ENCODE assay signal across 1 cellular context in the genomic region with DNA sequence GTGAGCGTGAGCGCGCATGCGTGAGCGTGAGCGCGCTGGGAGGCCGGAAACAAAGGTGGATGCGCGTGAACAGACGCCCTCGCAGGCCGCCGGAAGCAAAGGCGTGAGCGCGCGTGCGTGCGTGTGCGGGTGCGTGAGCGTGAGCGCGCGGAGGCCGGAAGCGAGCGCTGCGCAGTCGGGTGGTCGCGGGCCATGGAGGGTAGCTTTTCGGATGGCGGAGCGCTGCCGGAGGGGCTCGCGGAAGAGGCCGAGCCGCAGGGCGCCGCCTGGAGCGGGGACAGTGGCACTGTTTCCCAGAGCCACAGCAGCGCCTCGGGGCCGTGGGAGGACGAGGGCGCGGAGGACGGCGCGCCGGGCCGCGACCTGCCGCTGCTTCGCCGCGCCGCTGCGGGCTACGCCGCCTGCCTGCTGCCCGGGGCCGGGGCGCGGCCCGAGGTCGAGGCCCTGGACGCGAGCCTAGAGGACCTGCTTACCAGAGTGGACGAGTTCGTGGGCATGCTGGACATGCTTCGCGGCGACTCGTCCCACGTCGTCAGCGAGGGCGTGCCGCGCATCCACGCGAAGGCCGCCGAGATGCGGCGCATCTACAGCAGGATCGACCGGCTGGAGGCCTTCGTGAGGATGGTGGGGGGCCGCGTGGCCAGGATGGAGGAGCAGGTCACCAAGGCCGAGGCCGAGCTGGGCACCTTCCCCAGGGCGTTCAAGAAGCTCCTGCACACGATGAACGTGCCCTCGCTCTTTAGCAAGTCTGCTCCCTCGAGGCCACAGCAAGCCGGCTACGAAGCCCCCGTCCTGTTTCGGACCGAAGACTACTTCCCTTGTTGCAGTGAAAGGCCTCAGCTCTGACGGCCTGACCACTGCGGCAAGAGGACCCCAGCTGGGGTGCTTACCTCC.
A peak's percentile ranks its signal among the peaks of the same experiment; 100 is the strongest.
TF ChIP-seq lines count a peak whose summit lies in the region.

Gene BLOC1S4, plus strand, starts transcription at position 157 of the 894 bp plus-strand sequence. Its CDS starts 36 bp downstream, at position 193.

TF ChIP-seq in HepG2, 621 proteins besides CTCF, POLR2A, EP300 and RAD21 (continued from another document and continues in another):
- TF ChIP-seq, protein P1, sequence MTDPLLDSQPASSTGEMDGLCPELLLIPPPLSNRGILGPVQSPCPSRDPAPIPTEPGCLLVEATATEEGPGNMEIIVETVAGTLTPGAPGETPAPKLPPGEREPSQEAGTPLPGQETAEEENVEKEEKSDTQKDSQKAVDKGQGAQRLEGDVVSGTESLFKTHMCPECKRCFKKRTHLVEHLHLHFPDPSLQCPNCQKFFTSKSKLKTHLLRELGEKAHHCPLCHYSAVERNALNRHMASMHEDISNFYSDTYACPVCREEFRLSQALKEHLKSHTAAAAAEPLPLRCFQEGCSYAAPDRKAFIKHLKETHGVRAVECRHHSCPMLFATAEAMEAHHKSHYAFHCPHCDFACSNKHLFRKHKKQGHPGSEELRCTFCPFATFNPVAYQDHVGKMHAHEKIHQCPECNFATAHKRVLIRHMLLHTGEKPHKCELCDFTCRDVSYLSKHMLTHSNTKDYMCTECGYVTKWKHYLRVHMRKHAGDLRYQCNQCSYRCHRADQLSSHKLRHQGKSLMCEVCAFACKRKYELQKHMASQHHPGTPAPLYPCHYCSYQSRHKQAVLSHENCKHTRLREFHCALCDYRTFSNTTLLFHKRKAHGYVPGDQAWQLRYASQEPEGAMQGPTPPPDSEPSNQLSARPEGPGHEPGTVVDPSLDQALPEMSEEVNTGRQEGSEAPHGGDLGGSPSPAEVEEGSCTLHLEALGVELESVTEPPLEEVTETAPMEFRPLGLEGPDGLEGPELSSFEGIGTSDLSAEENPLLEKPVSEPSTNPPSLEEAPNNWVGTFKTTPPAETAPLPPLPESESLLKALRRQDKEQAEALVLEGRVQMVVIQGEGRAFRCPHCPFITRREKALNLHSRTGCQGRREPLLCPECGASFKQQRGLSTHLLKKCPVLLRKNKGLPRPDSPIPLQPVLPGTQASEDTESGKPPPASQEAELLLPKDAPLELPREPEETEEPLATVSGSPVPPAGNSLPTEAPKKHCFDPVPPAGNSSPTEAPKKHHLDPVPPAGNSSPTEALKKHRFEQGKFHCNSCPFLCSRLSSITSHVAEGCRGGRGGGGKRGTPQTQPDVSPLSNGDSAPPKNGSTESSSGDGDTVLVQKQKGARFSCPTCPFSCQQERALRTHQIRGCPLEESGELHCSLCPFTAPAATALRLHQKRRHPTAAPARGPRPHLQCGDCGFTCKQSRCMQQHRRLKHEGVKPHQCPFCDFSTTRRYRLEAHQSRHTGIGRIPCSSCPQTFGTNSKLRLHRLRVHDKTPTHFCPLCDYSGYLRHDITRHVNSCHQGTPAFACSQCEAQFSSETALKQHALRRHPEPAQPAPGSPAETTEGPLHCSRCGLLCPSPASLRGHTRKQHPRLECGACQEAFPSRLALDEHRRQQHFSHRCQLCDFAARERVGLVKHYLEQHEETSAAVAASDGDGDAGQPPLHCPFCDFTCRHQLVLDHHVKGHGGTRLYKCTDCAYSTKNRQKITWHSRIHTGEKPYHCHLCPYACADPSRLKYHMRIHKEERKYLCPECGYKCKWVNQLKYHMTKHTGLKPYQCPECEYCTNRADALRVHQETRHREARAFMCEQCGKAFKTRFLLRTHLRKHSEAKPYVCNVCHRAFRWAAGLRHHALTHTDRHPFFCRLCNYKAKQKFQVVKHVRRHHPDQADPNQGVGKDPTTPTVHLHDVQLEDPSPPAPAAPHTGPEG (CRISPR knock-in tag; IDR thresholded peaks at IDR 0.05): no peak; the same call in 1 of the 2 replicates
- no peak for TF ChIP-seq PHB2 (IDR thresholded peaks at IDR 0.05; ENCODE audit: partially characterized antibody)
- peak; percentile 35 for TF ChIP-seq NR2C2 (CRISPR knock-in tag; IDR thresholded peaks at IDR 0.05; ENCODE audit: borderline replicate concordance)
- TF ChIP-seq ZNF792 (CRISPR knock-in tag; IDR thresholded peaks at IDR 0.05): peak; percentile 64; the same call in 1 of the 2 replicates
- no peak for TF ChIP-seq MEF2D (CRISPR knock-in tag; IDR thresholded peaks at IDR 0.05)
- peak; percentile 24 for TF ChIP-seq TEAD3 (CRISPR knock-in tag; optimal IDR thresholded peaks at IDR 0.05; ENCODE audit: borderline replicate concordance)
- no peak for TF ChIP-seq SOX6 (IDR thresholded peaks at IDR 0.05)
- peak; percentile 52 for TF ChIP-seq SOX6 (CRISPR knock-in tag; IDR thresholded peaks at IDR 0.05)
- TF ChIP-seq RFX5 (IDR thresholded peaks at IDR 0.05; ENCODE audit: low read depth, low read length): no peak
- peak; percentile 72; the same call in 1 of the 2 replicates for TF ChIP-seq IKZF5 (CRISPR knock-in tag; IDR thresholded peaks at IDR 0.05)
- TF ChIP-seq DR1 (CRISPR knock-in tag; IDR thresholded peaks at IDR 0.05): 0 out of 2 replicates have a peak, but pooled peaks have one; percentile 12
- TF ChIP-seq RNF2 (conservative IDR thresholded peaks at IDR 0.05; ENCODE audit: low read depth): 0 out of 2 replicates have a peak, but pooled peaks have one; percentile 65
- no peak for TF ChIP-seq JARID2 (CRISPR knock-in tag; IDR thresholded peaks at IDR 0.05; ENCODE audit: insufficient replicate concordance)
- TF ChIP-seq ZNF547 (CRISPR knock-in tag; IDR thresholded peaks at IDR 0.05): no peak
- TF ChIP-seq POLR2AphosphoS5 (IDR thresholded peaks at IDR 0.05; ENCODE audit: low read depth, low read length): peak; percentile 82
- TF ChIP-seq FOXK1 (CRISPR knock-in tag; IDR thresholded peaks at IDR 0.05; ENCODE audit: borderline replicate concordance, low read depth): peak; percentile 70; the same call in 1 of the 2 replicates
- no peak for TF ChIP-seq ZNF644 (CRISPR knock-in tag; IDR thresholded peaks at IDR 0.05; ENCODE audit: low read depth)
- TF ChIP-seq SP2 (CRISPR knock-in tag; IDR thresholded peaks at IDR 0.05): peak; percentile 19; the same call in 1 of the 2 replicates
- TF ChIP-seq, protein P2, sequence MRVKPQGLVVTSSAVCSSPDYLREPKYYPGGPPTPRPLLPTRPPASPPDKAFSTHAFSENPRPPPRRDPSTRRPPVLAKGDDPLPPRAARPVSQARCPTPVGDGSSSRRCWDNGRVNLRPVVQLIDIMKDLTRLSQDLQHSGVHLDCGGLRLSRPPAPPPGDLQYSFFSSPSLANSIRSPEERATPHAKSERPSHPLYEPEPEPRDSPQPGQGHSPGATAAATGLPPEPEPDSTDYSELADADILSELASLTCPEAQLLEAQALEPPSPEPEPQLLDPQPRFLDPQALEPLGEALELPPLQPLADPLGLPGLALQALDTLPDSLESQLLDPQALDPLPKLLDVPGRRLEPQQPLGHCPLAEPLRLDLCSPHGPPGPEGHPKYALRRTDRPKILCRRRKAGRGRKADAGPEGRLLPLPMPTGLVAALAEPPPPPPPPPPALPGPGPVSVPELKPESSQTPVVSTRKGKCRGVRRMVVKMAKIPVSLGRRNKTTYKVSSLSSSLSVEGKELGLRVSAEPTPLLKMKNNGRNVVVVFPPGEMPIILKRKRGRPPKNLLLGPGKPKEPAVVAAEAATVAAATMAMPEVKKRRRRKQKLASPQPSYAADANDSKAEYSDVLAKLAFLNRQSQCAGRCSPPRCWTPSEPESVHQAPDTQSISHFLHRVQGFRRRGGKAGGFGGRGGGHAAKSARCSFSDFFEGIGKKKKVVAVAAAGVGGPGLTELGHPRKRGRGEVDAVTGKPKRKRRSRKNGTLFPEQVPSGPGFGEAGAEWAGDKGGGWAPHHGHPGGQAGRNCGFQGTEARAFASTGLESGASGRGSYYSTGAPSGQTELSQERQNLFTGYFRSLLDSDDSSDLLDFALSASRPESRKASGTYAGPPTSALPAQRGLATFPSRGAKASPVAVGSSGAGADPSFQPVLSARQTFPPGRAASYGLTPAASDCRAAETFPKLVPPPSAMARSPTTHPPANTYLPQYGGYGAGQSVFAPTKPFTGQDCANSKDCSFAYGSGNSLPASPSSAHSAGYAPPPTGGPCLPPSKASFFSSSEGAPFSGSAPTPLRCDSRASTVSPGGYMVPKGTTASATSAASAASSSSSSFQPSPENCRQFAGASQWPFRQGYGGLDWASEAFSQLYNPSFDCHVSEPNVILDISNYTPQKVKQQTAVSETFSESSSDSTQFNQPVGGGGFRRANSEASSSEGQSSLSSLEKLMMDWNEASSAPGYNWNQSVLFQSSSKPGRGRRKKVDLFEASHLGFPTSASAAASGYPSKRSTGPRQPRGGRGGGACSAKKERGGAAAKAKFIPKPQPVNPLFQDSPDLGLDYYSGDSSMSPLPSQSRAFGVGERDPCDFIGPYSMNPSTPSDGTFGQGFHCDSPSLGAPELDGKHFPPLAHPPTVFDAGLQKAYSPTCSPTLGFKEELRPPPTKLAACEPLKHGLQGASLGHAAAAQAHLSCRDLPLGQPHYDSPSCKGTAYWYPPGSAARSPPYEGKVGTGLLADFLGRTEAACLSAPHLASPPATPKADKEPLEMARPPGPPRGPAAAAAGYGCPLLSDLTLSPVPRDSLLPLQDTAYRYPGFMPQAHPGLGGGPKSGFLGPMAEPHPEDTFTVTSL (CRISPR knock-in tag; IDR thresholded peaks at IDR 0.05; ENCODE audit: borderline replicate concordance): 0 out of 2 replicates have a peak, but pooled peaks have one; percentile 14
- peak; percentile 58 for TF ChIP-seq SALL1 (CRISPR knock-in tag; IDR thresholded peaks at IDR 0.05)
- TF ChIP-seq, protein P3, sequence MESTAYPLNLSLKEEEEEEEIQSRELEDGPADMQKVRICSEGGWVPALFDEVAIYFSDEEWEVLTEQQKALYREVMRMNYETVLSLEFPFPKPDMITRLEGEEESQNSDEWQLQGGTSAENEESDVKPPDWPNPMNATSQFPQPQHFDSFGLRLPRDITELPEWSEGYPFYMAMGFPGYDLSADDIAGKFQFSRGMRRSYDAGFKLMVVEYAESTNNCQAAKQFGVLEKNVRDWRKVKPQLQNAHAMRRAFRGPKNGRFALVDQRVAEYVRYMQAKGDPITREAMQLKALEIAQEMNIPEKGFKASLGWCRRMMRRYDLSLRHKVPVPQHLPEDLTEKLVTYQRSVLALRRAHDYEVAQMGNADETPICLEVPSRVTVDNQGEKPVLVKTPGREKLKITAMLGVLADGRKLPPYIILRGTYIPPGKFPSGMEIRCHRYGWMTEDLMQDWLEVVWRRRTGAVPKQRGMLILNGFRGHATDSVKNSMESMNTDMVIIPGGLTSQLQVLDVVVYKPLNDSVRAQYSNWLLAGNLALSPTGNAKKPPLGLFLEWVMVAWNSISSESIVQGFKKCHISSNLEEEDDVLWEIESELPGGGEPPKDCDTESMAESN (CRISPR knock-in tag; conservative IDR thresholded peaks at IDR 0.05): peak; percentile 84
- TF ChIP-seq, protein P4, sequence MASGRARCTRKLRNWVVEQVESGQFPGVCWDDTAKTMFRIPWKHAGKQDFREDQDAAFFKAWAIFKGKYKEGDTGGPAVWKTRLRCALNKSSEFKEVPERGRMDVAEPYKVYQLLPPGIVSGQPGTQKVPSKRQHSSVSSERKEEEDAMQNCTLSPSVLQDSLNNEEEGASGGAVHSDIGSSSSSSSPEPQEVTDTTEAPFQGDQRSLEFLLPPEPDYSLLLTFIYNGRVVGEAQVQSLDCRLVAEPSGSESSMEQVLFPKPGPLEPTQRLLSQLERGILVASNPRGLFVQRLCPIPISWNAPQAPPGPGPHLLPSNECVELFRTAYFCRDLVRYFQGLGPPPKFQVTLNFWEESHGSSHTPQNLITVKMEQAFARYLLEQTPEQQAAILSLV (CRISPR knock-in tag; IDR thresholded peaks at IDR 0.05; ENCODE audit: borderline replicate concordance): peak; percentile 80; the same call in 1 of the 2 replicates
- TF ChIP-seq CC2D1A (CRISPR knock-in tag; IDR thresholded peaks at IDR 0.05): no peak
- TF ChIP-seq GATA4 (IDR thresholded peaks at IDR 0.05; ENCODE audit: borderline replicate concordance, low read depth): no peak
- TF ChIP-seq MTA3 (CRISPR knock-in tag; IDR thresholded peaks at IDR 0.05): no peak
- TF ChIP-seq JUNB (CRISPR knock-in tag; IDR thresholded peaks at IDR 0.05; ENCODE audit: borderline replicate concordance): no peak
- TF ChIP-seq PHF20 (CRISPR knock-in tag; IDR thresholded peaks at IDR 0.05): peak; percentile 81
- no peak for TF ChIP-seq MBNL3 (CRISPR knock-in tag; conservative IDR thresholded peaks at IDR 0.05)
- no peak; the same call in 1 of the 2 replicates for TF ChIP-seq ZNF710 (CRISPR knock-in tag; IDR thresholded peaks at IDR 0.05; ENCODE audit: borderline replicate concordance)
- no peak for TF ChIP-seq ZNF24 (IDR thresholded peaks at IDR 0.05)
- TF ChIP-seq KLF12 (CRISPR knock-in tag; IDR thresholded peaks at IDR 0.05; ENCODE audit: borderline replicate concordance): 0 out of 2 replicates have a peak, but pooled peaks have one; percentile 24
- TF ChIP-seq ZNF180 (CRISPR knock-in tag; IDR thresholded peaks at IDR 0.05; ENCODE audit: borderline replicate concordance, low read depth): 0 out of 2 replicates have a peak, but pooled peaks have one; percentile 51
- no peak for TF ChIP-seq MEIS1 (CRISPR knock-in tag; IDR thresholded peaks at IDR 0.05; ENCODE audit: borderline replicate concordance)
- peak; percentile 18 for TF ChIP-seq KLF6 (CRISPR knock-in tag; IDR thresholded peaks at IDR 0.05)
- peak; percentile 72; the same call in 1 of the 2 replicates for TF ChIP-seq ARID2 (CRISPR knock-in tag; IDR thresholded peaks at IDR 0.05; ENCODE audit: borderline replicate concordance)
